In the genomic region with DNA sequence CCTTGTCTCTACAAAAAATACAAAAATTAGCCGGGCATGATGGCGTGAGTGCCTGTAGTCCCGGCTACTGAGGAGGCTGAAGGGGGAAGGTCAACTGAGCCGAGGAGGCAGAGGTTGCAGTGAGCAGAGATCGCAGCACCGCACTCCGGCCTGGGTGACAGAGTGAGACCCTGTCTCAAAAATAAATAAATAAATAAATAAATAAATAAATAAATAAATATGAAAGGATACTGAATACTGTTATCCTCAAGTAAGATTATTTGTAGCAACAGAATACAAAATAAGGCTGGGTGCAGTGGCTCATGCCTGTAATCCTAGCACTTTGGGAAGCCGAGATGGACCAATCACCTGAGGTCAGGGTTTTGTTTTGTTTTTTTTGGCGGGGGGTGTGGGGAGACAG, we compare ENCODE assay signal across 14 cellular contexts. TPM values are rescaled to one million over a fixed set of nuclear protein-coding genes. Genes with fewer than 3 reads are reported as not detected.
DNase-seq lines count a peak whose midpoint lies in the region; ATAC-seq, FAIRE-seq and TF ChIP-seq lines count a peak whose summit lies in the region.
"Had no signal": no experiment of that assay in that cellular context is flagged by ENCODE, and none has a peak within 500 bp of the region (broad histone marks: within the 10 kb centered on the region; RNA-seq: fewer than 3 reads in every experiment).

No MANE protein-coding gene starts in this region.

- no peak for FAIRE-seq in GM12891 (lab: Jason Lieb, UNC)
- FAIRE-seq: G401.6, H54, urothelium cell line had no signal

- no peak for TF ChIP-seq POLR2A in prostate gland (IDR thresholded peaks at IDR 0.05)
- no peak for TF ChIP-seq POLR2A in GM12891 (IDR thresholded peaks at IDR 0.05; ENCODE audit: low read depth, low read length)

- H3K4me3 ChIP-seq in HEK293 (ENCODE audit: low read depth, low read length) (no peak overlapping the region), prostate gland (peak overlapping the region in 1 of 2 donors; percentile 74)

- no peak overlapping the region for H3K27ac ChIP-seq in HEK293 (ENCODE audit: extremely low read depth, low read depth, low read length)
- peak overlapping the region; percentile 99 for H3K27ac ChIP-seq in prostate gland

- H3K27ac Mint-ChIP-seq in CD14-positive monocyte (peak overlapping the region in 6 of 7 donors; percentile 71 to 99 (median 99)), chondrocyte (ENCODE audit: unreplicated experiment) (no peak overlapping the region)

- H3K4me1 Mint-ChIP-seq in CD14-positive monocyte: peaks cover 42% of the 10 kb centered on the region
- peaks cover 38% of the 10 kb centered on the region for H3K4me1 Mint-ChIP-seq in chondrocyte (ENCODE audit: low read depth)

- H3K27me3 ChIP-seq in prostate gland (replicated peaks; ENCODE audit: insufficient read depth): no peaks in the 10 kb centered on the region

- POLR2A ChIA-PET in HEK293 (lab: Yijun Ruan, JAX): interaction anchor here (3.6 kb wide), 1 partner anchor 14 kb away, joined by 47 read pairs; no protein-coding TSS in a partner anchor

- ATAC-seq in GM18498 (IDR thresholded peaks at IDR 0.05; ENCODE audit: unreplicated experiment): no peak

- H3K36me3 ChIP-seq in HEK293 (ENCODE audit: control insufficient read depth in 2 of 2, insufficient read depth in 1 of 2, low read length in 2 of 2) (peaks cover 6 to 21% of the 10 kb centered on the region in 2 experiments; a peak in 2 of 3 replicates), prostate gland (peaks cover 0 to 2% of the 10 kb centered on the region in 2 donors)

- H3K9me3 ChIP-seq in HEK293 (ENCODE audit: control insufficient read depth, insufficient read depth, low read depth, low read length): no peaks in the 10 kb centered on the region
- H3K9me3 ChIP-seq in prostate gland: no peaks in the 10 kb centered on the region

- CTCF ChIA-PET in HEK293 (lab: Yijun Ruan, JAX): interaction anchor here (0.7 to 5.3 kb wide), 4 partner anchors 8 to 32 kb away, joined by 3 to 73 read pairs (median 22); a partner anchor contains a TSS

- peaks cover 7% of the 10 kb centered on the region; the same call in 1 of the 2 replicates for H3K4me1 ChIP-seq in HEK293 (ENCODE audit: control insufficient read depth, insufficient read depth, low read length)
- no peaks in the 10 kb centered on the region for H3K4me1 ChIP-seq in prostate gland (replicated peaks)

- TF ChIP-seq CTCF in CD14-positive monocyte (IDR thresholded peaks at IDR 0.05): no peak
- TF ChIP-seq CTCF in HEK293 (tag by site-specific recombination; IDR thresholded peaks at IDR 0.05): no peak
- no peak for TF ChIP-seq CTCF in chondrocyte (IDR thresholded peaks at IDR 0.05)
- TF ChIP-seq CTCF in prostate gland (IDR thresholded peaks at IDR 0.05): no peak

- DNase-seq in CD14-positive monocyte (ENCODE audit: low spot score) (no peak), chondrocyte (ENCODE audit: low spot score) (no peak), prostate gland (ENCODE audit: low spot score) (no peak), GM12891 (ENCODE audit: insufficient read length, low spot score) (no peak), C1 segment of cervical spinal cord (lab: John Stamatoyannopoulos, UW) (no peak)
- DNase-seq: activated effector memory CD4-positive, alpha-beta T cell treated with Interleukin-2 at 50 U/mL for 16 hours; NCI-H1105; NCI-H748 treated with DMSO at 0.1 percent for 48 hours; occipital lobe had no signal

- peaks cover 13 to 30% of the 10 kb centered on the region in 2 donors for H3K36me3 Mint-ChIP-seq in CD14-positive monocyte
- peaks cover 9% of the 10 kb centered on the region for H3K36me3 Mint-ChIP-seq in chondrocyte (ENCODE audit: low read depth)

- 89% methylated on average over 9 of the region's 9 CpGs for WGBS in prostate gland

- intact Hi-C loops in CD14-positive monocyte (cut with micrococcal nuclease): loop anchor here (5.0 kb wide), 2 partner anchors 33 to 93 kb away; a partner anchor contains a TSS
- intact Hi-C loops in prostate gland (cut with DNase I): no loop called here

- no peaks in the 10 kb centered on the region for H3K27me3 Mint-ChIP-seq in CD14-positive monocyte (ENCODE audit: low read depth in 3 of 3)
- H3K27me3 Mint-ChIP-seq in chondrocyte (ENCODE audit: low read depth): no peaks in the 10 kb centered on the region

- H3K9me3 Mint-ChIP-seq in CD14-positive monocyte (no peaks in the 10 kb centered on the region), chondrocyte (ENCODE audit: low read depth) (no peaks in the 10 kb centered on the region)

- H3K4me3 Mint-ChIP-seq in CD14-positive monocyte (no peak overlapping the region), chondrocyte (ENCODE audit: unreplicated experiment) (peak overlapping the region; percentile 99)

TF ChIP-seq in HEK293, 187 proteins besides CTCF, POLR2A, EP300 and RAD21 (continues in another document):
- TF ChIP-seq ZNF174 (tag by site-specific recombination; IDR thresholded peaks at IDR 0.05) (no peak), MZF1 (tag by site-specific recombination; IDR thresholded peaks at IDR 0.05; ENCODE audit: borderline replicate concordance) (peak; percentile 47; the same call in 1 of the 2 replicates), ZNF341 (tag by site-specific recombination; IDR thresholded peaks at IDR 0.05; ENCODE audit: low read depth) (0 out of 2 replicates have a peak, but pooled peaks have one; percentile 34), GFI1B (tag by site-specific recombination; IDR thresholded peaks at IDR 0.05) (0 out of 2 replicates have a peak, but pooled peaks have one; percentile 48), ZNF416 (tag by site-specific recombination; IDR thresholded peaks at IDR 0.05) (no peak), ZNF664 (tag by site-specific recombination; IDR thresholded peaks at IDR 0.05) (peak; percentile 86), ZNF292 (tag by site-specific recombination; IDR thresholded peaks at IDR 0.05; ENCODE audit: borderline replicate concordance, low read depth) (peak; percentile 93), SP3 (tag by site-specific recombination; IDR thresholded peaks at IDR 0.05) (peak; percentile 16; the same call in 1 of the 2 replicates), IKZF3 (tag by site-specific recombination; IDR thresholded peaks at IDR 0.05) (no peak), ZNF433 (tag by site-specific recombination; IDR thresholded peaks at IDR 0.05; ENCODE audit: low read depth) (peak; percentile 99)
- TF ChIP-seq, protein P1, sequence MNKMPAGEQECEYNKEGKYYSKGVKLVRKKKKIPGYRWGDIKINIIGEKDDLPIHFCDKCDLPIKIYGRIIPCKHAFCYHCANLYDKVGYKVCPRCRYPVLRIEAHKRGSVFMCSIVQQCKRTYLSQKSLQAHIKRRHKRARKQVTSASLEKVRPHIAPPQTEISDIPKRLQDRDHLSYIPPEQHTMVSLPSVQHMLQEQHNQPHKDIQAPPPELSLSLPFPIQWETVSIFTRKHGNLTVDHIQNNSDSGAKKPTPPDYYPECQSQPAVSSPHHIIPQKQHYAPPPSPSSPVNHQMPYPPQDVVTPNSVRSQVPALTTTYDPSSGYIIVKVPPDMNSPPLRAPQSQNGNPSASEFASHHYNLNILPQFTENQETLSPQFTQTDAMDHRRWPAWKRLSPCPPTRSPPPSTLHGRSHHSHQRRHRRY (tag by site-specific recombination; IDR thresholded peaks at IDR 0.05): no peak

TF ChIP-seq in GM12891, 5 proteins besides CTCF, POLR2A, EP300 and RAD21:
- TF ChIP-seq TAF1 (IDR thresholded peaks at IDR 0.05; ENCODE audit: low read depth, low read length): no peak
- no peak for TF ChIP-seq POU2F2 (IDR thresholded peaks at IDR 0.05; ENCODE audit: low read depth, low read length)
- TF ChIP-seq POLR2AphosphoS5 (IDR thresholded peaks at IDR 0.05; ENCODE audit: low read depth, low read length): no peak
- TF ChIP-seq PAX5 (IDR thresholded peaks at IDR 0.05; ENCODE audit: insufficient read depth, low read length, severe bottlenecking): no peak
- TF ChIP-seq SPI1 (IDR thresholded peaks at IDR 0.05; ENCODE audit: low read depth, low read length): no peak

RNA-seq across cellular contexts. Expression of a gene that starts 1.9 kb away (rescaled TPM):
- 10 to 100 TPM; 35.8 to 45.7 TPM for polyA plus RNA-seq in CD14-positive monocyte
- total RNA-seq in chondrocyte (59.2 to 103 TPM (median 99.7 TPM) in 3 replicates), prostate gland (10 to 100 TPM; 74.4 to 90.4 TPM)
- 14.9 TPM for polyA plus RNA-seq in GM12891 (2012; ENCODE audit: low read depth, missing spikeins)

RNA-seq across cellular contexts. Expression of a gene that starts 4.3 kb away (rescaled TPM):
- 1 to 10 TPM; 2.7 to 3.2 TPM for polyA plus RNA-seq in CD14-positive monocyte
- total RNA-seq in chondrocyte: 36.6 to 50.7 TPM (median 38.7 TPM) in 3 replicates
- 10 to 100 TPM; 21.4 to 33.2 TPM for total RNA-seq in prostate gland
- 39.2 TPM for polyA plus RNA-seq in GM12891 (2012; ENCODE audit: low read depth, missing spikeins)

RNA-seq across cellular contexts. Expression of a gene that starts 10.0 kb away (rescaled TPM):
- polyA plus RNA-seq in CD14-positive monocyte: under 1 TPM in 1 of 2 donors, not detected in 1; 0.21 TPM
- total RNA-seq in chondrocyte (0.41 to 0.68 TPM (median 0.47 TPM) in 3 replicates), prostate gland (not detected)
- 0.24 TPM for polyA plus RNA-seq in GM12891 (2012; ENCODE audit: low read depth, missing spikeins)
- total RNA-seq: occipital lobe had no signal

RNA-seq across cellular contexts. Expression of a gene that starts 30.6 kb away (rescaled TPM):
- polyA plus RNA-seq in CD14-positive monocyte: 10 to 100 TPM; 22.2 to 43.5 TPM
- total RNA-seq in chondrocyte: 50.4 to 96.7 TPM (median 57.4 TPM) in 3 replicates
- 100 to 1,000 TPM in 1 of 2 donors, 10 to 100 TPM in 1; 60.4 to 101 TPM for total RNA-seq in prostate gland
- 35.4 TPM for polyA plus RNA-seq in GM12891 (2012; ENCODE audit: low read depth, missing spikeins)

RNA-seq across cellular contexts. Expression of a gene that starts 38.3 kb away (rescaled TPM):
- polyA plus RNA-seq in CD14-positive monocyte: 1 to 10 TPM; 1.5 to 2.4 TPM
- total RNA-seq in chondrocyte: 99.9 to 113 TPM (median 106 TPM) in 3 replicates
- 10 to 100 TPM; 18.5 to 29.0 TPM for total RNA-seq in prostate gland
- polyA plus RNA-seq in GM12891 (2012; ENCODE audit: low read depth, missing spikeins): 14.7 TPM
